8 cellular contexts compared by ENCODE assay signal in genomic region chr7:149239345-149240143, GRCh38. TPM values are rescaled to one million over a fixed set of nuclear protein-coding genes. Genes with fewer than 3 reads are reported as not detected.
DNase-seq lines count a peak whose midpoint lies in the region; ATAC-seq and TF ChIP-seq lines count a peak whose summit lies in the region.

TSS of gene ZNF212 (plus strand) at chr7:149239651. CDS start at chr7:149239779, 128 bp downstream.

- peak; percentile 99 for ATAC-seq in GM21367 (IDR thresholded peaks at IDR 0.05; ENCODE audit: unreplicated experiment)

- H3K4me3 Mint-ChIP-seq in mesothelial cell of epicardium = peak within 1 kb of the TSS; percentile 97

- peak; percentile 67 for TF ChIP-seq CTCF in mesothelial cell of epicardium (IDR thresholded peaks at IDR 0.05; ENCODE audit: unreplicated experiment)

- in situ Hi-C loops in Caki2 (cut with HindIII; ENCODE audit: low pct_unique_long_range_greater_than_20kb, low sequenced_read_pairs) = no loop called here

- H3K36me3 Mint-ChIP-seq in mesothelial cell of epicardium = peaks cover 18% of the 10 kb centered on the region

- no peaks in the 10 kb centered on the region for H3K27me3 ChIP-seq in endocrine pancreas (ENCODE audit: control insufficient read depth, insufficient read depth, low read length)

- H3K9me3 Mint-ChIP-seq in mesothelial cell of epicardium = peaks cover 9% of the 10 kb centered on the region

- DNase-seq in Caki2 (ENCODE audit: low read depth) (peak; percentile 92), HUDEP-2 (lab: John Stamatoyannopoulos, UW; ENCODE audit: unreplicated experiment in 76 of 76) (peak in 75 of 76 experiments; percentile 19 to 92 (median 81)), NOMO-1 treated with DMSO at 0.1 percent for 48 hours (lab: John Stamatoyannopoulos, UW; ENCODE audit: unreplicated experiment) (peak; percentile 72), mesothelial cell of epicardium (ENCODE audit: low spot score in 2 of 2, unreplicated experiment in 2 of 2) (peak; percentile 78 to 88)
- DNase-seq in activated CD8-positive, alpha-beta memory T cell treated with anti-CD3 and anti-CD28 coated beads for 4 hours (ENCODE audit: low read depth in 2 of 2) = peak; percentile 71 to 78
- peak; percentile 86 to 87 for DNase-seq in stimulated activated CD8-positive, alpha-beta memory T cell treated with anti-CD3 and anti-CD28 coated beads, Interleukin-15, amount 100 ng/mL, for 48 hours (ENCODE audit: low read depth in 2 of 2)

- peak within 1 kb of the TSS; percentile 67 for H3K4me3 ChIP-seq in endocrine pancreas (ENCODE audit: control insufficient read depth, insufficient read depth, low read length)

- peaks cover 7% of the 10 kb centered on the region for H3K27me3 Mint-ChIP-seq in mesothelial cell of epicardium (ENCODE audit: low read depth)

- peak within 1 kb of the TSS; percentile 94 for H3K9ac ChIP-seq in endocrine pancreas (ENCODE audit: control insufficient read depth, insufficient read depth, low read length)

- H3K4me1 Mint-ChIP-seq in mesothelial cell of epicardium = peaks cover 14% of the 10 kb centered on the region

- peaks cover 5% of the 10 kb centered on the region for H3K4me1 ChIP-seq in endocrine pancreas (ENCODE audit: control insufficient read depth, insufficient read depth, low read length)

- H3K27ac Mint-ChIP-seq in mesothelial cell of epicardium = peak within 1 kb of the TSS; percentile 93

- H3K9me3 ChIP-seq in endocrine pancreas (ENCODE audit: control insufficient read depth, low read length) = no peaks in the 10 kb centered on the region

- no peaks in the 10 kb centered on the region for H3K36me3 ChIP-seq in endocrine pancreas (ENCODE audit: control insufficient read depth, insufficient read depth, low read length)

RNA-seq across cellular contexts. Expression of gene ZNF212, which starts in this region (rescaled TPM):
- 11.6 and 15.8 TPM in 2 replicates for total RNA-seq in Caki2 (2014; rRNA removed; shearing (Covaris generic); ENCODE audit: low replicate concordance)
- 20.5 to 20.8 TPM (median 20.5 TPM) in 3 replicates for total RNA-seq in mesothelial cell of epicardium

Comparison
In these comparisons a context has a peak if more than half of its experiments do, and no peak if none do; other contexts are left out.
1. Peak in every context shown above with its lines: DNase-seq, ATAC-seq and H3K4me3 ChIP-seq.